Comparison of ENCODE assay signal across 14 cellular contexts in the genomic region with DNA sequence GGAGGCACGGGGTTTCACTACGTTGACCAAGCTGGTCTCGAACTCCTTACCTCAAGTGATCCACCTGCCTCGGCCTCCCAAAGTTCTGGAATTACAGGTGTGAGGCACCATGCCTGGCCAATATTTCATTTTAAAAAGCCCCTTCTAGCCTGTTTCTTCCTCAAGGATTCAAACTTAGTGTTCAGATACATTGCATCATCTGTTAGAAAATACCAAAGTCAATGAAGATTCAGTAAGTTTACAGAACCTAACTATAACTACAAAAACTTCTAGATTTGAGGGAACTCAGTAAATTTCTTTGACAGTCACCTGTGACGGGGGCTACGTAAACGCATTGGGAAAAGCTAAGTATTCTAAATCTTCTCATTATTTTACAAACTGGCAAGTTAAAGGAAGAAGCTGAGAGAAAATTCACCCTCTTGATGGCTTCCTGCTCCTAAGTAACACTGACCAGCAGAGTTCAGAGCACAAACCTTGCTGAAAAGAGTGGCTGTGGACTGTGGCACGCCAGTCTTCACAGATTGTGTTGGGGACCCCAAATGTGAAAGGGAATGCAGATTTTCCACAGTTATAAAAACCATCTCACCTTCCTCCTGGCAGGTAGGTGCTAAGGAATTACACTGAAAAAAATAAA.
A peak's percentile ranks its signal among the peaks of the same experiment; 100 is the strongest.
DNase-seq lines count a peak whose midpoint lies in the region; ATAC-seq and TF ChIP-seq lines count a peak whose summit lies in the region.
"Had no signal": no experiment of that assay in that cellular context is flagged by ENCODE, and none has a peak within 500 bp of the region (broad histone marks: within the 10 kb centered on the region; RNA-seq: fewer than 3 reads in every experiment).

No MANE protein-coding gene starts in this region.

- H3K27me3 Mint-ChIP-seq in endodermal cell (ENCODE audit: insufficient read depth) (no peaks in the 10 kb centered on the region), neural progenitor cell (ENCODE audit: insufficient read depth, low read depth) (no peaks in the 10 kb centered on the region), type B pancreatic cell (peaks cover 10% of the 10 kb centered on the region)
- no peaks in the 10 kb centered on the region for H3K27me3 Mint-ChIP-seq in activated T-helper 1 cell treated with anti-CD3 and anti-CD28 coated beads, Interleukin-12 subunit alpha, Interleukin-12 subunit beta, Interleukin-2, Interleukin-4 antibody, amounts not matched to agents 30 ng/mL and 10 ng/mL and 1 ng/mL, durations not matched to agents 14 hours and 24 hours and 36 hours (ENCODE audit: insufficient read depth)

- DNase-seq in SJCRH30 = no peak
- DNase-seq in endodermal cell = no peak
- no peak for DNase-seq in neural progenitor cell (ENCODE audit: low spot score)
- DNase-seq in type B pancreatic cell (ENCODE audit: extremely low spot score, unreplicated experiment) = no peak
- no peak for DNase-seq in prostate gland (ENCODE audit: low spot score)
- DNase-seq in effector memory CD4-positive, alpha-beta T cell = no peak
- DNase-seq in activated T-helper 1 cell treated with anti-CD3 and anti-CD28 coated beads, Interleukin-12 subunit alpha, Interleukin-12 subunit beta, Interleukin-2, Interleukin-4 antibody, amounts not matched to agents 30 ng/mL and 10 ng/mL and 1 ng/mL, durations not matched to agents 14 hours and 24 hours and 36 hours (ENCODE audit: low spot score) = no peak
- DNase-seq: activated CD8-positive, alpha-beta memory T cell treated with anti-CD3 and anti-CD28 coated beads, Interleukin-2, amount 10 ng/mL, durations not matched to agents 7 days and 5 days; activated naive CD8-positive, alpha-beta T cell treated with anti-CD3 and anti-CD28 coated beads, Interleukin-2, amount 10 ng/mL, durations not matched to agents 7 days and 5 days; CD4-positive, alpha-beta T cell; NCI-H1105 treated with DMSO at 0.1 percent for 48 hours; NCI-H510A treated with DMSO at 0.1 percent for 48 hours had no signal

- no peaks in the 10 kb centered on the region for H4K20me1 ChIP-seq in neural progenitor cell (ENCODE audit: low read depth)

- H3F3A ChIP-seq in neural progenitor cell (ENCODE audit: low read depth) = no peaks in the 10 kb centered on the region

- no peak overlapping the region for H3K4me3 ChIP-seq in SJCRH30
- H3K4me3 ChIP-seq in endodermal cell (ENCODE audit: low read length) = no peak overlapping the region
- no peak overlapping the region for H3K4me3 ChIP-seq in neural progenitor cell
- H3K4me3 ChIP-seq in prostate gland = no peak overlapping the region
- H3K4me3 ChIP-seq in effector memory CD4-positive, alpha-beta T cell (ENCODE audit: insufficient read depth, low read depth, low read length, poor library complexity, severe bottlenecking) = no peak overlapping the region
- H3K4me3 ChIP-seq: ovary had no signal

- H3K4me2 ChIP-seq in neural progenitor cell = no peak overlapping the region

- H2AFZ ChIP-seq in neural progenitor cell (replicated peaks) = peak overlapping the region; percentile 46

- peaks cover 52% of the 10 kb centered on the region for H3K4me1 ChIP-seq in SJCRH30
- no peaks in the 10 kb centered on the region for H3K4me1 ChIP-seq in endodermal cell (ENCODE audit: control insufficient read depth, insufficient read depth, low read length)
- peaks cover 4% of the 10 kb centered on the region for H3K4me1 ChIP-seq in neural progenitor cell
- no peaks in the 10 kb centered on the region for H3K4me1 ChIP-seq in prostate gland (replicated peaks)
- H3K4me1 ChIP-seq in effector memory CD4-positive, alpha-beta T cell (ENCODE audit: control insufficient read depth, insufficient read depth, low read length, poor library complexity, severe bottlenecking) = no peaks in the 10 kb centered on the region

- no peaks in the 10 kb centered on the region for H3K27me3 ChIP-seq in SJCRH30
- no peaks in the 10 kb centered on the region for H3K27me3 ChIP-seq in endodermal cell (ENCODE audit: control insufficient read depth, insufficient read depth, low read length, poor library complexity, severe bottlenecking)
- H3K27me3 ChIP-seq in neural progenitor cell = no peaks in the 10 kb centered on the region
- H3K27me3 ChIP-seq in prostate gland (replicated peaks; ENCODE audit: insufficient read depth) = no peaks in the 10 kb centered on the region
- no peaks in the 10 kb centered on the region for H3K27me3 ChIP-seq in effector memory CD4-positive, alpha-beta T cell (replicated peaks; ENCODE audit: control insufficient read depth, insufficient read depth, low read length, poor library complexity, severe bottlenecking)
- H3K27me3 ChIP-seq: ovary had no signal

- no peak for TF ChIP-seq POLR2A in prostate gland (IDR thresholded peaks at IDR 0.05)

- H3K36me3 Mint-ChIP-seq in endodermal cell (ENCODE audit: low read depth) (no peaks in the 10 kb centered on the region), neural progenitor cell (no peaks in the 10 kb centered on the region), type B pancreatic cell (peaks cover 6% of the 10 kb centered on the region)
- H3K36me3 Mint-ChIP-seq in activated T-helper 1 cell treated with anti-CD3 and anti-CD28 coated beads, Interleukin-12 subunit alpha, Interleukin-12 subunit beta, Interleukin-2, Interleukin-4 antibody, amounts not matched to agents 30 ng/mL and 10 ng/mL and 1 ng/mL, durations not matched to agents 14 hours and 24 hours and 36 hours (ENCODE audit: low read depth) = no peaks in the 10 kb centered on the region
- H3K36me3 Mint-ChIP-seq: activated CD8-positive, alpha-beta memory T cell treated with anti-CD3 and anti-CD28 coated beads, Interleukin-2, amount 10 ng/mL, durations not matched to agents 7 days and 5 days; activated naive CD8-positive, alpha-beta T cell treated with anti-CD3 and anti-CD28 coated beads, Interleukin-2, amount 10 ng/mL, durations not matched to agents 7 days and 5 days had no signal

- TF ChIP-seq CTCF in endodermal cell (conservative IDR thresholded peaks at IDR 0.05) = no peak
- TF ChIP-seq CTCF in neural progenitor cell (IDR thresholded peaks at IDR 0.05) = no peak
- no peak for TF ChIP-seq CTCF in type B pancreatic cell (conservative IDR thresholded peaks at IDR 0.05)
- no peak for TF ChIP-seq CTCF in prostate gland (IDR thresholded peaks at IDR 0.05)

- H3K9me3 ChIP-seq in SJCRH30 (replicated peaks) = no peaks in the 10 kb centered on the region
- H3K9me3 ChIP-seq in endodermal cell (ENCODE audit: control insufficient read depth, low read length) = no peaks in the 10 kb centered on the region
- no peaks in the 10 kb centered on the region for H3K9me3 ChIP-seq in neural progenitor cell (ENCODE audit: low read depth)
- no peaks in the 10 kb centered on the region for H3K9me3 ChIP-seq in prostate gland
- H3K9me3 ChIP-seq in effector memory CD4-positive, alpha-beta T cell (ENCODE audit: control insufficient read depth, low read length) = no peaks in the 10 kb centered on the region
- H3K9me3 ChIP-seq: ovary had no signal

- H3K9me3 Mint-ChIP-seq in endodermal cell (peaks cover 3% of the 10 kb centered on the region), neural progenitor cell (peaks cover 4% of the 10 kb centered on the region), type B pancreatic cell (peaks cover 11% of the 10 kb centered on the region)
- H3K9me3 Mint-ChIP-seq in activated T-helper 1 cell treated with anti-CD3 and anti-CD28 coated beads, Interleukin-12 subunit alpha, Interleukin-12 subunit beta, Interleukin-2, Interleukin-4 antibody, amounts not matched to agents 30 ng/mL and 10 ng/mL and 1 ng/mL, durations not matched to agents 14 hours and 24 hours and 36 hours = no peaks in the 10 kb centered on the region
- H3K9me3 Mint-ChIP-seq: activated naive CD8-positive, alpha-beta T cell treated with anti-CD3 and anti-CD28 coated beads, Interleukin-2, amount 10 ng/mL, durations not matched to agents 7 days and 5 days; CD4-positive, alpha-beta T cell had no signal

- H3K27ac Mint-ChIP-seq in endodermal cell = peak overlapping the region; percentile 59
- H3K27ac Mint-ChIP-seq in neural progenitor cell = peak overlapping the region; percentile 92
- peak overlapping the region; percentile 82 for H3K27ac Mint-ChIP-seq in type B pancreatic cell
- no peak overlapping the region for H3K27ac Mint-ChIP-seq in activated T-helper 1 cell treated with anti-CD3 and anti-CD28 coated beads, Interleukin-12 subunit alpha, Interleukin-12 subunit beta, Interleukin-2, Interleukin-4 antibody, amounts not matched to agents 30 ng/mL and 10 ng/mL and 1 ng/mL, durations not matched to agents 14 hours and 24 hours and 36 hours
- H3K27ac Mint-ChIP-seq: activated CD8-positive, alpha-beta memory T cell treated with anti-CD3 and anti-CD28 coated beads, Interleukin-2, amount 10 ng/mL, durations not matched to agents 7 days and 5 days; activated naive CD8-positive, alpha-beta T cell treated with anti-CD3 and anti-CD28 coated beads, Interleukin-2, amount 10 ng/mL, durations not matched to agents 7 days and 5 days; CD4-positive, alpha-beta T cell had no signal

- ATAC-seq in esophagus mucosa = no peak
- ATAC-seq: activated CD8-positive, alpha-beta memory T cell treated with anti-CD3 and anti-CD28 coated beads, Interleukin-2, amount 10 ng/mL, durations not matched to agents 7 days and 5 days had no signal

- H3K79me2 ChIP-seq in neural progenitor cell (ENCODE audit: low read depth) = no peaks in the 10 kb centered on the region

- H3K9ac ChIP-seq in endodermal cell (ENCODE audit: extremely low read depth, low read length, poor library complexity, severe bottlenecking) = no peak overlapping the region
- no peak overlapping the region for H3K9ac ChIP-seq in neural progenitor cell

- H3K4me3 Mint-ChIP-seq in endodermal cell (no peak overlapping the region), neural progenitor cell (no peak overlapping the region), type B pancreatic cell (no peak overlapping the region)
- H3K4me3 Mint-ChIP-seq in activated T-helper 1 cell treated with anti-CD3 and anti-CD28 coated beads, Interleukin-12 subunit alpha, Interleukin-12 subunit beta, Interleukin-2, Interleukin-4 antibody, amounts not matched to agents 30 ng/mL and 10 ng/mL and 1 ng/mL, durations not matched to agents 14 hours and 24 hours and 36 hours = no peak overlapping the region
- H3K4me3 Mint-ChIP-seq: activated CD8-positive, alpha-beta memory T cell treated with anti-CD3 and anti-CD28 coated beads, Interleukin-2, amount 10 ng/mL, durations not matched to agents 7 days and 5 days; activated naive CD8-positive, alpha-beta T cell treated with anti-CD3 and anti-CD28 coated beads, Interleukin-2, amount 10 ng/mL, durations not matched to agents 7 days and 5 days; CD4-positive, alpha-beta T cell had no signal

- intact Hi-C loops in prostate gland (cut with DNase I) = loop anchor here (10.0 kb wide), 2 partner anchors 211 to 271 kb away; no protein-coding TSS in a partner anchor
- intact Hi-C loops in activated T-helper 1 cell treated with anti-CD3 and anti-CD28 coated beads, Interleukin-12 subunit alpha, Interleukin-12 subunit beta, Interleukin-2, Interleukin-4 antibody, amounts not matched to agents 30 ng/mL and 10 ng/mL and 1 ng/mL, durations not matched to agents 14 hours and 24 hours and 36 hours (cut with micrococcal nuclease) = no loop called here

- no peaks in the 10 kb centered on the region for H3K36me3 ChIP-seq in SJCRH30
- H3K36me3 ChIP-seq in endodermal cell (ENCODE audit: control insufficient read depth, insufficient read depth, low read length) = no peaks in the 10 kb centered on the region
- H3K36me3 ChIP-seq in neural progenitor cell = no peaks in the 10 kb centered on the region
- H3K36me3 ChIP-seq in prostate gland = no peaks in the 10 kb centered on the region
- H3K36me3 ChIP-seq in effector memory CD4-positive, alpha-beta T cell (ENCODE audit: control insufficient read depth, insufficient read depth, low read length) = no peaks in the 10 kb centered on the region
- H3K36me3 ChIP-seq: ovary had no signal

- WGBS in endodermal cell (ENCODE audit: insufficient coverage in 1 of 2, insufficient read length in 1 of 2), 2 experiments = 88 to 90% methylated on average over 7 to 8 of the region's 8 CpGs
- 93% methylated on average over 8 of the region's 8 CpGs for WGBS in prostate gland

- peak overlapping the region; percentile 74 for H3K27ac ChIP-seq in SJCRH30
- peak overlapping the region; percentile 64 for H3K27ac ChIP-seq in endodermal cell (ENCODE audit: low read depth, low read length)
- H3K27ac ChIP-seq in neural progenitor cell = no peak overlapping the region
- H3K27ac ChIP-seq in prostate gland = no peak overlapping the region
- no peak overlapping the region for H3K27ac ChIP-seq in effector memory CD4-positive, alpha-beta T cell (ENCODE audit: insufficient read depth, low read length, poor library complexity, severe bottlenecking)

- H3K4me1 Mint-ChIP-seq in endodermal cell = peaks cover 12% of the 10 kb centered on the region
- H3K4me1 Mint-ChIP-seq in neural progenitor cell = peaks cover 30% of the 10 kb centered on the region
- peaks cover 39% of the 10 kb centered on the region for H3K4me1 Mint-ChIP-seq in type B pancreatic cell (ENCODE audit: unreplicated experiment)
- H3K4me1 Mint-ChIP-seq in activated T-helper 1 cell treated with anti-CD3 and anti-CD28 coated beads, Interleukin-12 subunit alpha, Interleukin-12 subunit beta, Interleukin-2, Interleukin-4 antibody, amounts not matched to agents 30 ng/mL and 10 ng/mL and 1 ng/mL, durations not matched to agents 14 hours and 24 hours and 36 hours (ENCODE audit: low read depth) = no peaks in the 10 kb centered on the region
- H3K4me1 Mint-ChIP-seq: activated CD8-positive, alpha-beta memory T cell treated with anti-CD3 and anti-CD28 coated beads, Interleukin-2, amount 10 ng/mL, durations not matched to agents 7 days and 5 days; activated naive CD8-positive, alpha-beta T cell treated with anti-CD3 and anti-CD28 coated beads, Interleukin-2, amount 10 ng/mL, durations not matched to agents 7 days and 5 days had no signal

Comparison
In these comparisons a context has a peak if more than half of its experiments do, and no peak if none do; other contexts are left out.
1. H3K27ac ChIP-seq: peak in SJCRH30 (single experiment) and endodermal cell (single experiment); none in neural progenitor cell (single experiment), prostate gland (0 of 2) and effector memory CD4-positive, alpha-beta T cell (single experiment).